Comparison of ENCODE assay signal across 8 cellular contexts in genomic region chr2:113136828-113137775, GRCh38. TPM values are rescaled to one million over a fixed set of nuclear protein-coding genes. Genes with fewer than 3 reads are reported as not detected.
DNase-seq lines count a peak whose midpoint lies in the region; ATAC-seq, FAIRE-seq and TF ChIP-seq lines count a peak whose summit lies in the region.

No MANE protein-coding gene starts in this region.

- in situ Hi-C loops in GM13976 (cut with MboI; ENCODE audit: low sequenced_read_pairs, unreplicated experiment): no loop called here

- H3K27ac Mint-ChIP-seq in stimulated activated naive CD8-positive, alpha-beta T cell treated with anti-CD3 and anti-CD28 coated beads, Interleukin-15, amount 100 ng/mL, for 72 hours: peak overlapping the region; percentile 24 to 35

- H3K9me3 ChIP-seq in OCI-LY3 (ENCODE audit: insufficient read depth, low read length) (no peaks in the 10 kb centered on the region), ovary (no peaks in the 10 kb centered on the region)

- H3K9me3 Mint-ChIP-seq in stimulated activated naive CD8-positive, alpha-beta T cell treated with anti-CD3 and anti-CD28 coated beads, Interleukin-15, amount 100 ng/mL, for 72 hours: no peaks in the 10 kb centered on the region

- 44 to 46% (median 45%) methylated on average over 8 of the region's 8 CpGs for WGBS in ovary, 3 donors

- no peak overlapping the region for H3K9ac ChIP-seq in OCI-LY3 (ENCODE audit: low read length)

- H3K36me3 ChIP-seq in OCI-LY3 (replicated peaks; ENCODE audit: low read depth, low read length): no peaks in the 10 kb centered on the region
- no peaks in the 10 kb centered on the region for H3K36me3 ChIP-seq in ovary

- H3K4me2 ChIP-seq in OCI-LY3 (ENCODE audit: low read length): no peak overlapping the region

- TF ChIP-seq POLR2A in ovary (IDR thresholded peaks at IDR 0.05): no peak

- H3K79me2 ChIP-seq in OCI-LY3 (ENCODE audit: low read length): no peaks in the 10 kb centered on the region

- H3K4me1 ChIP-seq in OCI-LY3 (ENCODE audit: low read length) (peaks cover 8% of the 10 kb centered on the region), ovary (ENCODE audit: insufficient read depth) (no peaks in the 10 kb centered on the region)

- H3K27ac ChIP-seq in C4-2B (no peak overlapping the region), OCI-LY3 (ENCODE audit: low read length) (no peak overlapping the region), ovary (no peak overlapping the region)

- peak; percentile 85 for FAIRE-seq in islet of Langerhans (lab: Jason Lieb, UNC)

- no peaks in the 10 kb centered on the region for H3K27me3 ChIP-seq in OCI-LY3 (ENCODE audit: low read depth, low read length)
- H3K27me3 ChIP-seq in ovary: no peaks in the 10 kb centered on the region

- intact Hi-C loops in ovary (cut with DNase I): loop anchor here (5.0 to 10.0 kb wide), 3 partner anchors 60 to 238 kb away; no protein-coding TSS in a partner anchor

- H3K4me3 ChIP-seq in OCI-LY3 (ENCODE audit: low read length) (no peak overlapping the region), ovary (no peak overlapping the region)

- DNase-seq in GM13976 (ENCODE audit: low spot score): peak; percentile 57
- peak; percentile 73 for DNase-seq in astrocyte of the hippocampus (ENCODE audit: low read depth, low spot score)
- DNase-seq in stimulated activated naive CD8-positive, alpha-beta T cell treated with anti-CD3 and anti-CD28 coated beads, Interleukin-15, amount 100 ng/mL, for 72 hours: peak in 1 of 2 donors; percentile 33
- no peak for DNase-seq in ovary

- peaks cover 39% of the 10 kb centered on the region for H3K4me1 Mint-ChIP-seq in stimulated activated naive CD8-positive, alpha-beta T cell treated with anti-CD3 and anti-CD28 coated beads, Interleukin-15, amount 100 ng/mL, for 72 hours

- no peak overlapping the region for H3K4me3 Mint-ChIP-seq in stimulated activated naive CD8-positive, alpha-beta T cell treated with anti-CD3 and anti-CD28 coated beads, Interleukin-15, amount 100 ng/mL, for 72 hours

- TF ChIP-seq CTCF in C4-2B (conservative IDR thresholded peaks at IDR 0.05) (peak; percentile 83), GM13976 (IDR thresholded peaks at IDR 0.05; ENCODE audit: borderline replicate concordance, control extremely low read depth, extremely low read depth, insufficient read depth, missing control alignments) (no peak), OCI-LY3 (IDR thresholded peaks at IDR 0.05; ENCODE audit: low read depth, low read length) (peak; percentile 78), ovary (IDR thresholded peaks at IDR 0.05) (no peak)

- no peak for TF ChIP-seq EP300 in ovary (IDR thresholded peaks at IDR 0.05)

- no peak overlapping the region for H2AFZ ChIP-seq in OCI-LY3 (ENCODE audit: low read depth, low read length)

- peak; percentile 41 for ATAC-seq in stimulated activated naive CD8-positive, alpha-beta T cell treated with anti-CD3 and anti-CD28 coated beads, Interleukin-15, amount 100 ng/mL, for 72 hours
- no peak for ATAC-seq in HG03139 (IDR thresholded peaks at IDR 0.05; ENCODE audit: unreplicated experiment)

- H3K27me3 Mint-ChIP-seq in stimulated activated naive CD8-positive, alpha-beta T cell treated with anti-CD3 and anti-CD28 coated beads, Interleukin-15, amount 100 ng/mL, for 72 hours: peaks cover 7% of the 10 kb centered on the region

- H4K20me1 ChIP-seq in OCI-LY3 (ENCODE audit: insufficient read depth, low read length): no peaks in the 10 kb centered on the region

RNA-seq across cellular contexts. Expression of gene IL1RN, which starts 9.7 kb away (rescaled TPM):
- 1 to 10 TPM in 2 of 7 donors, under 1 TPM in 4, not detected in 1; 0.36 to 7.9 (median 0.56) TPM for total RNA-seq in ovary
- polyA plus RNA-seq in ovary: 1 to 10 TPM in 1 of 2 donors, under 1 TPM in 1; 0.29 to 1.5 TPM

RNA-seq across cellular contexts. Expression of gene PSD4, which starts 36.7 kb away (rescaled TPM):
- 10 to 100 TPM in 1 of 7 donors, 1 to 10 TPM in 6; 2.0 to 14.1 (median 5.4) TPM for total RNA-seq in ovary
- polyA plus RNA-seq in ovary: 1 to 10 TPM; 1.2 to 3.3 TPM

Comparison
In these comparisons a context has a peak if more than half of its experiments do, and no peak if none do; other contexts are left out.
1. CTCF ChIP-seq: peak in C4-2B (single experiment) and OCI-LY3 (single experiment); none in GM13976 (single experiment) and ovary (0 of 3).
2. DNase-seq: peak in GM13976 (single experiment) and astrocyte of the hippocampus (single experiment); none in ovary (0 of 5).